ENCODE assay signal across 9 cellular contexts in the genomic region with DNA sequence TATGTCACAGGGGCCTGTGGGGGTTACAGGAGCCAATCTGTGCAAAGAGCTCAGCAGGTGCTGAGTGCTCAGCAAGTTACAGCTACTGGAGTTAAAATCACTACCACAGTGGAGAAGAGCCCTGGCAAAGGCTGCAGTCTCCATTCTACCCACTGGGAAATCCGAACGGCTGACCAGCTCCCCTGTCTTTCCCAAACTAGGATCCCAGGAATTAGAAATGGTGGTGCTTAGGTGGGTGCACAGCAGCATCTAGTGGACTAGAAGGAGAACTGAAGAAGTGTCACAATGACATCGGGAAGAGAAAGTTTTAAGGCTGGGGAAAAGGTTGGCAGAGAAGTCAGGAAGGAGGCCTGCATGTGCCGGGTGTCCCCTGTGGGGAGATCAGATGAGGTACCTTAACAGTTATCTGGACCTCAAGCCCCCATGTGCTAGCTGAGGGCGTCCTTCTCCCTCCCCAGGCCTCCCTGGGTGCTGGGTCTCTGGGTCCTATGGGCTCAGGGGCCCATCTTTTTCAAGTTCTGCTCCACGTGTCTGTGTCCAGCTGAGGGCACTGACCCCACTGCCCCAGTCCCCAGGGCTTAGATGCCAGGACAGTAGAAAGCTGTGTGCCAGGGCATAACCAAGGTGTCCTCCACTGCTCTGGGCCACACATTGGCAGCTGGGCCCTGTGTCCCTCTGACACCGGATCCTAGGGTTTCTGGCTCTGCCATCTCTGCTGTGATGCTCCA. TPM values are rescaled to one million over a fixed set of nuclear protein-coding genes. Genes with fewer than 3 reads are reported as not detected.
DNase-seq lines count a peak whose midpoint lies in the region; ATAC-seq, FAIRE-seq and TF ChIP-seq lines count a peak whose summit lies in the region.
"Had no signal": no experiment of that assay in that cellular context is flagged by ENCODE, and none has a peak within 500 bp of the region (broad histone marks: within the 10 kb centered on the region; RNA-seq: fewer than 3 reads in every experiment).

No MANE protein-coding gene starts in this region.

- no peak overlapping the region for H3K4me3 Mint-ChIP-seq in mesothelial cell of epicardium
- H3K4me3 Mint-ChIP-seq in activated T-helper 1 cell treated with anti-CD3 and anti-CD28 coated beads, Interleukin-12 subunit alpha, Interleukin-12 subunit beta, Interleukin-2, Interleukin-4 antibody, amounts not matched to agents 30 ng/mL and 10 ng/mL and 1 ng/mL, durations not matched to agents 14 hours and 24 hours and 36 hours, result no peak overlapping the region

- no peak overlapping the region for H3K27ac Mint-ChIP-seq in mesothelial cell of epicardium
- H3K27ac Mint-ChIP-seq in activated T-helper 1 cell treated with anti-CD3 and anti-CD28 coated beads, Interleukin-12 subunit alpha, Interleukin-12 subunit beta, Interleukin-2, Interleukin-4 antibody, amounts not matched to agents 30 ng/mL and 10 ng/mL and 1 ng/mL, durations not matched to agents 14 hours and 24 hours and 36 hours, result no peak overlapping the region

- peaks cover 19% of the 10 kb centered on the region for H3K4me1 Mint-ChIP-seq in mesothelial cell of epicardium
- H3K4me1 Mint-ChIP-seq in activated T-helper 1 cell treated with anti-CD3 and anti-CD28 coated beads, Interleukin-12 subunit alpha, Interleukin-12 subunit beta, Interleukin-2, Interleukin-4 antibody, amounts not matched to agents 30 ng/mL and 10 ng/mL and 1 ng/mL, durations not matched to agents 14 hours and 24 hours and 36 hours (ENCODE audit: low read depth), result peaks cover 5% of the 10 kb centered on the region

- H3K27me3 Mint-ChIP-seq in mesothelial cell of epicardium (ENCODE audit: low read depth), result no peaks in the 10 kb centered on the region
- H3K27me3 Mint-ChIP-seq in activated T-helper 1 cell treated with anti-CD3 and anti-CD28 coated beads, Interleukin-12 subunit alpha, Interleukin-12 subunit beta, Interleukin-2, Interleukin-4 antibody, amounts not matched to agents 30 ng/mL and 10 ng/mL and 1 ng/mL, durations not matched to agents 14 hours and 24 hours and 36 hours (ENCODE audit: insufficient read depth), result peaks cover 12% of the 10 kb centered on the region

- no peak for DNase-seq in D721Med (ENCODE audit: insufficient read length, low spot score)
- DNase-seq in LoVo (ENCODE audit: low spot score), result peak; percentile 15
- peak; percentile 57 to 73 for DNase-seq in cardiac fibroblast (ENCODE audit: low read depth in 2 of 2)
- no peak for DNase-seq in mesothelial cell of epicardium (ENCODE audit: low spot score in 2 of 2, unreplicated experiment in 2 of 2)
- DNase-seq in NCI-H2196 treated with DMSO at 0.1 percent for 48 hours (lab: John Stamatoyannopoulos, UW; ENCODE audit: unreplicated experiment), result no peak
- DNase-seq in activated T-helper 1 cell treated with anti-CD3 and anti-CD28 coated beads, Interleukin-12 subunit alpha, Interleukin-12 subunit beta, Interleukin-2, Interleukin-4 antibody, amounts not matched to agents 30 ng/mL and 10 ng/mL and 1 ng/mL, durations not matched to agents 14 hours and 24 hours and 36 hours (ENCODE audit: low spot score), result no peak

- peak; percentile 36 for TF ChIP-seq CTCF in D721Med (IDR thresholded peaks at IDR 0.05; ENCODE audit: insufficient read depth, missing control alignments)
- TF ChIP-seq CTCF in cardiac fibroblast (IDR thresholded peaks at IDR 0.05; ENCODE audit: low read depth, low read length), result peak; percentile 65
- TF ChIP-seq CTCF in mesothelial cell of epicardium (IDR thresholded peaks at IDR 0.05; ENCODE audit: unreplicated experiment), result peak; percentile 21

- intact Hi-C loops in activated T-helper 1 cell treated with anti-CD3 and anti-CD28 coated beads, Interleukin-12 subunit alpha, Interleukin-12 subunit beta, Interleukin-2, Interleukin-4 antibody, amounts not matched to agents 30 ng/mL and 10 ng/mL and 1 ng/mL, durations not matched to agents 14 hours and 24 hours and 36 hours (cut with micrococcal nuclease), result no loop called here

- ATAC-seq in GM18519 (IDR thresholded peaks at IDR 0.05; ENCODE audit: low FRiP score, unreplicated experiment) (no peak), GM18517 (IDR thresholded peaks at IDR 0.05; ENCODE audit: unreplicated experiment) (no peak)

- H3K4me3 ChIP-seq in cardiac fibroblast (replicated peaks in 1 of 2; ENCODE audit: low read depth in 2 of 2, low read length in 2 of 2), result no peak overlapping the region
- H3K4me3 ChIP-seq: skin epidermis had no signal

- H3K9me3 Mint-ChIP-seq in mesothelial cell of epicardium, result no peaks in the 10 kb centered on the region
- no peaks in the 10 kb centered on the region for H3K9me3 Mint-ChIP-seq in activated T-helper 1 cell treated with anti-CD3 and anti-CD28 coated beads, Interleukin-12 subunit alpha, Interleukin-12 subunit beta, Interleukin-2, Interleukin-4 antibody, amounts not matched to agents 30 ng/mL and 10 ng/mL and 1 ng/mL, durations not matched to agents 14 hours and 24 hours and 36 hours

- no peaks in the 10 kb centered on the region for H3K36me3 Mint-ChIP-seq in mesothelial cell of epicardium
- H3K36me3 Mint-ChIP-seq in activated T-helper 1 cell treated with anti-CD3 and anti-CD28 coated beads, Interleukin-12 subunit alpha, Interleukin-12 subunit beta, Interleukin-2, Interleukin-4 antibody, amounts not matched to agents 30 ng/mL and 10 ng/mL and 1 ng/mL, durations not matched to agents 14 hours and 24 hours and 36 hours (ENCODE audit: low read depth), result no peaks in the 10 kb centered on the region

- FAIRE-seq in D721Med (lab: Jason Lieb, UNC), result no peak

RNA-seq across cellular contexts. Expression of a gene that starts 1.9 kb away (rescaled TPM):
- not detected in 3 replicates for total RNA-seq in mesothelial cell of epicardium
- total RNA-seq in activated T-helper 1 cell treated with anti-CD3 and anti-CD28 coated beads, Interleukin-12 subunit alpha, Interleukin-12 subunit beta, Interleukin-2, Interleukin-4 antibody, amounts not matched to agents 30 ng/mL and 10 ng/mL and 1 ng/mL, durations not matched to agents 14 hours and 24 hours and 36 hours, result not detected in 2 replicates

RNA-seq across cellular contexts. Expression of a gene that starts 33.4 kb away (rescaled TPM):
- total RNA-seq in mesothelial cell of epicardium, result 1.1 to 1.7 TPM (median 1.2 TPM) in 3 replicates
- total RNA-seq in activated T-helper 1 cell treated with anti-CD3 and anti-CD28 coated beads, Interleukin-12 subunit alpha, Interleukin-12 subunit beta, Interleukin-2, Interleukin-4 antibody, amounts not matched to agents 30 ng/mL and 10 ng/mL and 1 ng/mL, durations not matched to agents 14 hours and 24 hours and 36 hours, result 0.13 and 0.64 TPM in 2 replicates

Comparison
In these comparisons a context has a peak if more than half of its experiments do, and no peak if none do; other contexts are left out.
1. DNase-seq: peak in LoVo (single experiment) and cardiac fibroblast (2 of 2); none in D721Med (single experiment), mesothelial cell of epicardium (0 of 2), NCI-H2196 treated with DMSO at 0.1 percent for 48 hours (single experiment) and activated T-helper 1 cell treated with anti-CD3 and anti-CD28 coated beads, Interleukin-12 subunit alpha, Interleukin-12 subunit beta, Interleukin-2, Interleukin-4 antibody, amounts not matched to agents 30 ng/mL and 10 ng/mL and 1 ng/mL, durations not matched to agents 14 hours and 24 hours and 36 hours (single experiment).
2. Peak in every context shown above with its lines, with median percentiles within 50 percentile points of each other: CTCF ChIP-seq.